ENCODE assay signal across 1 cellular context in the genomic region with DNA sequence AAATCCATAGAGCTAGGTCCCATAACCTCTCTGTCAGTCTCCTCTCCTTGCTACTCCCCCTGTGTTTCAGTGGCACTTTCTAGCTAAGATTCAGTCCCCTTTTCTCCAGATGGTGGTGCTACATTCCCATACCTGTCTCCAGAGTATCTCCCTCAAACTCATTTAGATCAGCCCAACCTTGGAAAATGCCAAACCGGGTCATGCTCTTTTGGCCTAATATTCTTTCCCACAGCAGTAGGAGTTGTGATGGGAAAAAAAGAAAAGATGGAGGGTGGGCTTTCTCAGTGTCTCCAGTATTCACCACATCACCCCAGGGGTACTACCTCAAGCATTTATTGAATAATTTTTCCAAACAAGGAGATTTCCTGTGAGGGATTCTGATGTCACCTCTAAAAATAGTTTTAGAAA.
TF ChIP-seq lines count a peak whose summit lies in the region.

No MANE protein-coding gene starts in this region.

TF ChIP-seq in HepG2, 621 proteins besides CTCF, POLR2A, EP300 and RAD21 (continued from another document and continues in another):
- TF ChIP-seq, protein P1, sequence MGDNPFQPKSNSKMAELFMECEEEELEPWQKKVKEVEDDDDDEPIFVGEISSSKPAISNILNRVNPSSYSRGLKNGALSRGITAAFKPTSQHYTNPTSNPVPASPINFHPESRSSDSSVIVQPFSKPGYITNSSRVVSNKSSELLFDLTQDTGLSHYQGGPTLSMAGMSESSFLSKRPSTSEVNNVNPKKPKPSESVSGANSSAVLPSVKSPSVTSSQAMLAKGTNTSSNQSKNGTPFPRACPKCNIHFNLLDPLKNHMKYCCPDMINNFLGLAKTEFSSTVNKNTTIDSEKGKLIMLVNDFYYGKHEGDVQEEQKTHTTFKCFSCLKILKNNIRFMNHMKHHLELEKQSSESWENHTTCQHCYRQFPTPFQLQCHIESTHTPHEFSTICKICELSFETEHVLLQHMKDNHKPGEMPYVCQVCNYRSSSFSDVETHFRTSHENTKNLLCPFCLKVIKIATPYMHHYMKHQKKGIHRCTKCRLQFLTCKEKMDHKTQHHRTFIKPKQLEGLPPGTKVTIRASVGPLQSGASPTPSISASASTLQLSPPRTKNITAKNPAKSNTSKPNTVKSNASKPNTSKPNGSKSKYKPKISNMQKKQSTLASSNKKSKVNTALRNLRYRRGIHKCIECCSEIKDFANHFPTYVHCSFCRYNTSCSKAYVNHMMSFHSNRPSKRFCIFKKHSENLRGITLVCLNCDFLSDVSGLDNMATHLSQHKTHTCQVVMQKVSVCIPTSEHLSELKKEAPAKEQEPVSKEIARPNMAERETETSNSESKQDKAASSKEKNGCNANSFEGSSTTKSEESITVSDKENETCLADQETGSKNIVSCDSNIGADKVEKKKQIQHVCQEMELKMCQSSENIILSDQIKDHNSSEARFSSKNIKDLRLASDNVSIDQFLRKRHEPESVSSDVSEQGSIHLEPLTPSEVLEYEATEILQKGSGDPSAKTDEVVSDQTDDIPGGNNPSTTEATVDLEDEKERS (CRISPR knock-in tag; IDR thresholded peaks at IDR 0.05), result no peak
- no peak for TF ChIP-seq LRRFIP1 (CRISPR knock-in tag; conservative IDR thresholded peaks at IDR 0.05)
- no peak for TF ChIP-seq U2AF2 (IDR thresholded peaks at IDR 0.05; ENCODE audit: low read depth, low read length)
- TF ChIP-seq ZNF577 (CRISPR knock-in tag; IDR thresholded peaks at IDR 0.05; ENCODE audit: borderline replicate concordance, low read depth), result no peak
- no peak for TF ChIP-seq MNT (IDR thresholded peaks at IDR 0.05)
- no peak for TF ChIP-seq AHDC1 (CRISPR knock-in tag; IDR thresholded peaks at IDR 0.05; ENCODE audit: borderline replicate concordance)
- TF ChIP-seq HNRNPK (IDR thresholded peaks at IDR 0.05; ENCODE audit: low read depth, low read length, poor library complexity, severe bottlenecking), result no peak
- peak; percentile 54 for TF ChIP-seq THAP11 (CRISPR knock-in tag; IDR thresholded peaks at IDR 0.05)
- TF ChIP-seq, protein P2, sequence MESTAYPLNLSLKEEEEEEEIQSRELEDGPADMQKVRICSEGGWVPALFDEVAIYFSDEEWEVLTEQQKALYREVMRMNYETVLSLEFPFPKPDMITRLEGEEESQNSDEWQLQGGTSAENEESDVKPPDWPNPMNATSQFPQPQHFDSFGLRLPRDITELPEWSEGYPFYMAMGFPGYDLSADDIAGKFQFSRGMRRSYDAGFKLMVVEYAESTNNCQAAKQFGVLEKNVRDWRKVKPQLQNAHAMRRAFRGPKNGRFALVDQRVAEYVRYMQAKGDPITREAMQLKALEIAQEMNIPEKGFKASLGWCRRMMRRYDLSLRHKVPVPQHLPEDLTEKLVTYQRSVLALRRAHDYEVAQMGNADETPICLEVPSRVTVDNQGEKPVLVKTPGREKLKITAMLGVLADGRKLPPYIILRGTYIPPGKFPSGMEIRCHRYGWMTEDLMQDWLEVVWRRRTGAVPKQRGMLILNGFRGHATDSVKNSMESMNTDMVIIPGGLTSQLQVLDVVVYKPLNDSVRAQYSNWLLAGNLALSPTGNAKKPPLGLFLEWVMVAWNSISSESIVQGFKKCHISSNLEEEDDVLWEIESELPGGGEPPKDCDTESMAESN (CRISPR knock-in tag; conservative IDR thresholded peaks at IDR 0.05), result no peak
- TF ChIP-seq CENPX (CRISPR knock-in tag; IDR thresholded peaks at IDR 0.05), result no peak
- TF ChIP-seq KLF15 (CRISPR knock-in tag; IDR thresholded peaks at IDR 0.05; ENCODE audit: borderline replicate concordance), result no peak
- no peak for TF ChIP-seq NRL (CRISPR knock-in tag; IDR thresholded peaks at IDR 0.05; ENCODE audit: borderline replicate concordance)
- TF ChIP-seq TBX2 (CRISPR knock-in tag; IDR thresholded peaks at IDR 0.05; ENCODE audit: borderline replicate concordance), result no peak
- TF ChIP-seq, protein P3, sequence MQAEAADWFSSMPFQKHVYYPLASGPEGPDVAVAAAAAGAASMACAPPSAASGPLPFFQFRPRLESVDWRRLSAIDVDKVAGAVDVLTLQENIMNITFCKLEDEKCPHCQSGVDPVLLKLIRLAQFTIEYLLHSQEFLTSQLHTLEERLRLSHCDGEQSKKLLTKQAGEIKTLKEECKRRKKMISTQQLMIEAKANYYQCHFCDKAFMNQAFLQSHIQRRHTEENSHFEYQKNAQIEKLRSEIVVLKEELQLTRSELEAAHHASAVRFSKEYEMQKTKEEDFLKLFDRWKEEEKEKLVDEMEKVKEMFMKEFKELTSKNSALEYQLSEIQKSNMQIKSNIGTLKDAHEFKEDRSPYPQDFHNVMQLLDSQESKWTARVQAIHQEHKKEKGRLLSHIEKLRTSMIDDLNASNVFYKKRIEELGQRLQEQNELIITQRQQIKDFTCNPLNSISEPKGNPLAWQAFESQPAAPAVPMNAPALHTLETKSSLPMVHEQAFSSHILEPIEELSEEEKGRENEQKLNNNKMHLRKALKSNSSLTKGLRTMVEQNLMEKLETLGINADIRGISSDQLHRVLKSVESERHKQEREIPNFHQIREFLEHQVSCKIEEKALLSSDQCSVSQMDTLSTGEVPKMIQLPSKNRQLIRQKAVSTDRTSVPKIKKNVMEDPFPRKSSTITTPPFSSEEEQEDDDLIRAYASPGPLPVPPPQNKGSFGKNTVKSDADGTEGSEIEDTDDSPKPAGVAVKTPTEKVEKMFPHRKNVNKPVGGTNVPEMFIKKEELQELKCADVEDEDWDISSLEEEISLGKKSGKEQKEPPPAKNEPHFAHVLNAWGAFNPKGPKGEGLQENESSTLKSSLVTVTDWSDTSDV (CRISPR knock-in tag; IDR thresholded peaks at IDR 0.05), result no peak
- no peak for TF ChIP-seq HOXD1 (CRISPR knock-in tag; IDR thresholded peaks at IDR 0.05)
- no peak for TF ChIP-seq ZSCAN12 (CRISPR knock-in tag; IDR thresholded peaks at IDR 0.05)
- TF ChIP-seq HOXA5 (CRISPR knock-in tag; IDR thresholded peaks at IDR 0.05), result 0 out of 2 replicates have a peak, but pooled peaks have one; percentile 41
- TF ChIP-seq, protein P4, sequence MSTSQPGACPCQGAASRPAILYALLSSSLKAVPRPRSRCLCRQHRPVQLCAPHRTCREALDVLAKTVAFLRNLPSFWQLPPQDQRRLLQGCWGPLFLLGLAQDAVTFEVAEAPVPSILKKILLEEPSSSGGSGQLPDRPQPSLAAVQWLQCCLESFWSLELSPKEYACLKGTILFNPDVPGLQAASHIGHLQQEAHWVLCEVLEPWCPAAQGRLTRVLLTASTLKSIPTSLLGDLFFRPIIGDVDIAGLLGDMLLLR (CRISPR knock-in tag; IDR thresholded peaks at IDR 0.05), result no peak
- no peak for TF ChIP-seq AKNA (CRISPR knock-in tag; IDR thresholded peaks at IDR 0.05; ENCODE audit: borderline replicate concordance)
- TF ChIP-seq ZBTB7A (CRISPR knock-in tag; IDR thresholded peaks at IDR 0.05), result no peak
- peak; percentile 95 for TF ChIP-seq STAG1 (CRISPR knock-in tag; IDR thresholded peaks at IDR 0.05)
- no peak for TF ChIP-seq SKIL (CRISPR knock-in tag; IDR thresholded peaks at IDR 0.05; ENCODE audit: borderline replicate concordance)
- TF ChIP-seq ZKSCAN5 (CRISPR knock-in tag; IDR thresholded peaks at IDR 0.05), result no peak
